Comparison of ENCODE assay signal across 17 cellular contexts in the genomic region with DNA sequence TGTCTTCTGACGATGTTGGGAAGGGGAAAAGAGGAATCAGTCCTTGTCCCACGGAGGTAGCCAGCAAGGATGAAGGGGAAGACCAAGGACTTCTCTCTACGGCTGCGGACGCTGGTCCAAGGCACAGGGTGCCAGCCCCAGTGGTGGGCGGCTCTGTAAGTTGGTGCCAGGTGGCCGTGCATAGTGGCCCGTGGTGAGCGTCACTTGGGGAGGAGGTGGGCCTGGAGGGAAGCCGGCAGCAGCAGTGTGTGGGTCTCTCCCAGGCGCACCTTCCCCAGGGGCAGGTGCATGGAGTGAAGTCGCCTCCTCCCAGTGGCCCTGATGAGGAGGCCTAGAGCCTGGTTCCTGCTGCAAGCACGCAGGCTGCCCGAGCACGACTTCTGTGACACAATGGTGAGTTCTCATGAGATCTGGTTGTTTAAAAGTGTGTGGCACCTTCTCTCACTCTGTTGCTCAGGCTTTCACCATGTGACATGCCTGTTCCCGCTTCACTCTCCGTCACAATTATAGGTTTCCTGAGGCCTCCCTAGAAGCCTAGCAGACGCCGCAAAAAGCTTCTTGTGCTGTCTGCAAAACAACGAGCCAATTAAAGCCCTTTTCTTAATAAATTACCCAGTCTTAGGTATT.
"Had no signal": no experiment of that assay in that cellular context is flagged by ENCODE, and none has a peak within 500 bp of the region (broad histone marks: within the 10 kb centered on the region; RNA-seq: fewer than 3 reads in every experiment).

No MANE protein-coding gene starts in this region.

- DNase-seq: effector memory CD4-positive, alpha-beta T cell; gastrocnemius medialis; heart right ventricle; hypothalamus; kidney glomerular epithelial cell; mesendoderm; naive thymus-derived CD4-positive, alpha-beta T cell; nucleus accumbens; pancreas; right cardiac atrium; small intestine; stimulated activated CD4-positive, alpha-beta T cell treated with anti-CD3 and anti-CD28 coated beads, Interleukin-12 subunit alpha, Interleukin-12 subunit beta, amount 100 ng/mL, for 4 hours; stimulated activated CD4-positive, alpha-beta T cell treated with anti-CD3 and anti-CD28 coated beads, Interleukin-2, amount 100 ng/mL, for 48 hours; tibial artery had no signal

- H3K9me3 Mint-ChIP-seq: naive thymus-derived CD4-positive, alpha-beta T cell; stimulated activated effector memory CD8-positive, alpha-beta T cell treated with anti-CD3 and anti-CD28 coated beads, Interleukin-12 subunit alpha, Interleukin-12 subunit beta, amount 100 ng/mL, for 72 hours had no signal

- H3K4me1 Mint-ChIP-seq: stimulated activated effector memory CD8-positive, alpha-beta T cell treated with anti-CD3 and anti-CD28 coated beads, Interleukin-12 subunit alpha, Interleukin-12 subunit beta, amount 100 ng/mL, for 72 hours had no signal

- H3K36me3 Mint-ChIP-seq: stimulated activated effector memory CD8-positive, alpha-beta T cell treated with anti-CD3 and anti-CD28 coated beads, Interleukin-12 subunit alpha, Interleukin-12 subunit beta, amount 100 ng/mL, for 72 hours had no signal

- H3K27ac Mint-ChIP-seq: naive thymus-derived CD4-positive, alpha-beta T cell; progenitor cell of endocrine pancreas; stimulated activated effector memory CD8-positive, alpha-beta T cell treated with anti-CD3 and anti-CD28 coated beads, Interleukin-12 subunit alpha, Interleukin-12 subunit beta, amount 100 ng/mL, for 72 hours; stimulated activated naive CD8-positive, alpha-beta T cell treated with anti-CD3 and anti-CD28 coated beads, Interleukin-15, Interleukin-2, amounts not matched to agents 100 ng/mL and 50 ng/mL, for 24 hours had no signal

- H3K27me3 Mint-ChIP-seq: progenitor cell of endocrine pancreas; stimulated activated naive CD8-positive, alpha-beta T cell treated with anti-CD3 and anti-CD28 coated beads, Interleukin-15, Interleukin-2, amounts not matched to agents 100 ng/mL and 50 ng/mL, for 24 hours had no signal

- ATAC-seq: gastrocnemius medialis; naive thymus-derived CD4-positive, alpha-beta T cell; pancreas; stimulated activated effector memory CD8-positive, alpha-beta T cell treated with anti-CD3 and anti-CD28 coated beads, Interleukin-12 subunit alpha, Interleukin-12 subunit beta, amount 100 ng/mL, for 72 hours had no signal

- H3K4me3 Mint-ChIP-seq: naive thymus-derived CD4-positive, alpha-beta T cell; stimulated activated effector memory CD8-positive, alpha-beta T cell treated with anti-CD3 and anti-CD28 coated beads, Interleukin-12 subunit alpha, Interleukin-12 subunit beta, amount 100 ng/mL, for 72 hours; stimulated activated naive CD8-positive, alpha-beta T cell treated with anti-CD3 and anti-CD28 coated beads, Interleukin-15, Interleukin-2, amounts not matched to agents 100 ng/mL and 50 ng/mL, for 24 hours had no signal
